Comparison of ENCODE assay signal across 1 cellular context in genomic region chr1:91402023-91402422, GRCh38.
TF ChIP-seq lines count a peak whose summit lies in the region.

No MANE protein-coding gene starts in this region.

TF ChIP-seq in GM23338, 12 proteins besides CTCF, POLR2A, EP300 and RAD21 (continued from another document):
- no peak for TF ChIP-seq ZNF462 (CRISPR knock-in tag; IDR thresholded peaks at IDR 0.05)
